Comparison of ENCODE assay signal across 8 cellular contexts in the genomic region with DNA sequence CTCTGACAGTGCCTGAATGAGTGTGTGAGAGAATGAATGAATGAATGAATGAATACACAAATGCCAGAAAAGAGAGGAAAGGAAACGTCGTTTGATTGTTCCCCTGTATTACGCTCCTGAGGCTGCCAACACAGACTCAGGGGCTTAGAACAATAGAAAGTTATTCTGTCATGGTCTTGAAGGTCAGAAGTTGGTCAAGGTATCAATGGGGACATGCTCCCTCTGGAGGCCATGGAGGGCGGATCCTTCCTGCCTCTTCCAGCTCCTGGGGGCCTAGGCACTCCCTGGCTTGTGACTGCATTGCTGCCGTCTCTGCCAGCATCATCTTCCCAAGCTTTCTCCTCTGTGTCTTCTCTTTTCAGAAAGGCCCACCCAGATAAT. TPM values are rescaled to one million over a fixed set of nuclear protein-coding genes. Genes with fewer than 3 reads are reported as not detected.
DNase-seq lines count a peak whose midpoint lies in the region; ATAC-seq, FAIRE-seq and TF ChIP-seq lines count a peak whose summit lies in the region.

No MANE protein-coding gene starts in this region.

- CTCF ChIA-PET in endothelial cell of umbilical vein (lab: Charles Lee): interaction anchor here (0.5 to 2.0 kb wide), 4 partner anchors 86 to 117 kb away, joined by 3 to 8 read pairs (median 4); no protein-coding TSS in a partner anchor

- no peak for ATAC-seq in GM19324 (IDR thresholded peaks at IDR 0.05; ENCODE audit: low FRiP score, unreplicated experiment)

- H3K4me1 ChIP-seq in endothelial cell of umbilical vein (ENCODE audit: control insufficient read depth, extremely low read depth, insufficient read depth, low read length): no peaks in the 10 kb centered on the region

- no peak for TF ChIP-seq POLR2A in endothelial cell of umbilical vein (IDR thresholded peaks at IDR 0.05; ENCODE audit: low read depth, low read length)

- H3K9me3 ChIP-seq in endothelial cell of umbilical vein (replicated peaks; ENCODE audit: control insufficient read depth, insufficient read depth, low read length): no peaks in the 10 kb centered on the region

- no TSS peak for BruUV-seq in endothelial cell of umbilical vein (replicated peaks; lab: Mats Ljungman, UMichigan)

- no peak overlapping the region for H3K27ac ChIP-seq in endothelial cell of umbilical vein (ENCODE audit: insufficient read depth, low read depth, low read length)

- FAIRE-seq in endothelial cell of umbilical vein (lab: Jason Lieb, UNC): no peak

- peak; percentile 33 to 63 for DNase-seq in SHP77 (lab: John Stamatoyannopoulos, UW)
- DNase-seq in SHP77 treated with DMSO at 0.1 percent for 48 hours (lab: John Stamatoyannopoulos, UW): no peak
- DNase-seq in NCI-H146 (lab: John Stamatoyannopoulos, UW): peak; percentile 43
- DNase-seq in endothelial cell of umbilical vein (ENCODE audit: low read depth, low spot score): peak; percentile 20
- DNase-seq in retinal pigment epithelial cell (ENCODE audit: low read depth): no peak
- DNase-seq in NCI-H1694 treated with DMSO at 0.1 percent for 48 hours (lab: John Stamatoyannopoulos, UW): no peak
- DNase-seq in NCI-H446 treated with DMSO at 0.1 percent for 48 hours (lab: John Stamatoyannopoulos, UW): no peak

- no peaks in the 10 kb centered on the region for H3K79me2 ChIP-seq in endothelial cell of umbilical vein (ENCODE audit: control insufficient read depth, insufficient read depth, low read length)

- H3K9ac ChIP-seq in endothelial cell of umbilical vein (replicated peaks; ENCODE audit: extremely low read depth, insufficient read depth, low read length): no peak overlapping the region

- TF ChIP-seq CTCF in endothelial cell of umbilical vein (IDR thresholded peaks at IDR 0.05; ENCODE audit: extremely low read depth in 1 of 2, insufficient read depth in 1 of 2, low read depth in 1 of 2, low read length in 2 of 2): peak; percentile 12 to 23
- peak; percentile 55 for TF ChIP-seq CTCF in retinal pigment epithelial cell (conservative IDR thresholded peaks at IDR 0.05; ENCODE audit: low read depth, low read length)

- no peak overlapping the region for H3K4me3 ChIP-seq in endothelial cell of umbilical vein (replicated peaks in 1 of 3; ENCODE audit: insufficient read depth in 1 of 3, low read depth in 1 of 3, low read length in 3 of 3)
- no peak overlapping the region for H3K4me3 ChIP-seq in retinal pigment epithelial cell (ENCODE audit: low read length)

- intact Hi-C loops in endothelial cell of umbilical vein (cut with micrococcal nuclease): loop anchor here (5.0 kb wide), 1 partner anchor 87 kb away; no protein-coding TSS in a partner anchor

- no peaks in the 10 kb centered on the region for H4K20me1 ChIP-seq in endothelial cell of umbilical vein (replicated peaks; ENCODE audit: control insufficient read depth, extremely low read depth, insufficient read depth, low read length)

- H3K36me3 ChIP-seq in endothelial cell of umbilical vein (ENCODE audit: control insufficient read depth in 2 of 2, extremely low read depth in 1 of 2, insufficient read depth in 2 of 2, low read length in 2 of 2): no peaks in the 10 kb centered on the region

- no peak overlapping the region for H3K4me2 ChIP-seq in endothelial cell of umbilical vein (ENCODE audit: insufficient read depth, low read length)

- POLR2A ChIA-PET in endothelial cell of umbilical vein (lab: Charles Lee): no interaction called here

- H3K27me3 ChIP-seq in endothelial cell of umbilical vein (ENCODE audit: control insufficient read depth in 2 of 2, insufficient read depth in 2 of 2, low read length in 2 of 2): peaks cover 0 to 4% of the 10 kb centered on the region in 2 experiments

- H2AFZ ChIP-seq in endothelial cell of umbilical vein (ENCODE audit: low read depth, low read length): no peak overlapping the region

- dilution Hi-C loops in endothelial cell of umbilical vein (cut with MboI; ENCODE audit: extremely low pct_ligation_motif_present, low sequenced_read_pairs): no loop called here

- no peaks in the 10 kb centered on the region for H3K9me1 ChIP-seq in endothelial cell of umbilical vein (replicated peaks; ENCODE audit: control insufficient read depth, extremely low read depth, insufficient read depth, low read length)

TF ChIP-seq in endothelial cell of umbilical vein, 7 proteins besides CTCF, POLR2A, EP300 and RAD21:
- TF ChIP-seq GATA2 (IDR thresholded peaks at IDR 0.05; ENCODE audit: insufficient read depth, insufficient read length, low read depth, low read length) (no peak), EZH2 (IDR thresholded peaks at IDR 0.05; ENCODE audit: borderline replicate concordance, low read depth, low read length, severe bottlenecking) (peak; percentile 25)

RNA-seq across cellular contexts. Expression of gene SLC38A8, which starts 1.5 kb away (rescaled TPM):
- not detected in 2 replicates for total RNA-seq in endothelial cell of umbilical vein
- not detected in 2 replicates for polyA plus RNA-seq in endothelial cell of umbilical vein
- polyA plus RNA-seq in endothelial cell of umbilical vein (2011; cell fraction: cytosol; rRNA removed): not detected in 2 replicates
- polyA plus RNA-seq in endothelial cell of umbilical vein (2011; cell fraction: nucleus; rRNA removed): not detected in 2 replicates
- polyA plus RNA-seq in endothelial cell of umbilical vein (2012): not detected in 2 replicates
- not detected in 2 replicates for polyA minus RNA-seq in endothelial cell of umbilical vein
- not detected for polyA minus RNA-seq in endothelial cell of umbilical vein (2011; cell fraction: cytosol; rRNA and poly(A)+ RNA removed)
- polyA minus RNA-seq in endothelial cell of umbilical vein (2011; cell fraction: nucleus; rRNA and poly(A)+ RNA removed): not detected in 2 replicates

Comparison
In these comparisons a context has a peak if more than half of its experiments do, and no peak if none do; other contexts are left out.
1. DNase-seq: peak in SHP77 (2 of 2), NCI-H146 (single experiment) and endothelial cell of umbilical vein (single experiment); none in SHP77 treated with DMSO at 0.1 percent for 48 hours (single experiment), retinal pigment epithelial cell (single experiment), NCI-H1694 treated with DMSO at 0.1 percent for 48 hours (single experiment) and NCI-H446 treated with DMSO at 0.1 percent for 48 hours (single experiment).